19 cellular contexts compared by ENCODE assay signal in genomic region chr1:71298633-71299032, GRCh38.
"Had no signal": no experiment of that assay in that cellular context is flagged by ENCODE, and none has a peak within 500 bp of the region (broad histone marks: within the 10 kb centered on the region; RNA-seq: fewer than 3 reads in every experiment).

No MANE protein-coding gene starts in this region.

- DNase-seq: activated CD4-positive, alpha-beta T cell treated with anti-CD3 and anti-CD28 coated beads, Interleukin-2, amount 50 U/mL, for 4 hours; activated effector memory CD4-positive, alpha-beta T cell treated with Interleukin-2 at 50 U/mL for 16 hours; activated T-cell treated with anti-CD3 and anti-CD28 coated beads, Interleukin-2, amount 50 U/mL, for 24 hours; amygdala; endodermal cell; foreskin melanocyte; heart right ventricle; islet precursor cell; left lung; mesendoderm; ovary; small intestine; T-helper 17 cell; thyroid gland; uterus had no signal

- H3K27ac Mint-ChIP-seq: activated naive CD4-positive, alpha-beta T cell treated with anti-CD3 and anti-CD28 coated beads, Interleukin-2, amount 50 U/mL, for 72 hours; activated T-cell treated with anti-CD3 and anti-CD28 coated beads, Interleukin-2, amount 50 U/mL, for 24 hours; brain; endodermal cell; neural progenitor cell; T-helper 17 cell had no signal

- H3K27ac ChIP-seq: heart right ventricle, left lung, neural progenitor cell, ovary, thyroid gland, uterus had no signal

- H3K27me3 ChIP-seq: heart right ventricle, left lung, neural progenitor cell, ovary, thyroid gland, uterus had no signal

- H3K9me3 Mint-ChIP-seq: brain, endodermal cell, neural progenitor cell had no signal

- H3K36me3 Mint-ChIP-seq: activated naive CD4-positive, alpha-beta T cell treated with anti-CD3 and anti-CD28 coated beads, Interleukin-2, amount 50 U/mL, for 72 hours; brain; neural progenitor cell had no signal

- ATAC-seq: activated CD4-positive, CD25-positive, alpha-beta regulatory T cell treated with anti-CD3 and anti-CD28 coated beads, Interleukin-2, amount 50 U/mL, for 24 hours; activated naive CD4-positive, alpha-beta T cell treated with anti-CD3 and anti-CD28 coated beads, Interleukin-2, amount 50 U/mL, for 72 hours; left lung; T-helper 17 cell had no signal

- H3K9me3 ChIP-seq: heart right ventricle, left lung, ovary, thyroid gland, uterus had no signal

- H3K4me1 ChIP-seq: heart right ventricle, left lung, neural progenitor cell, thyroid gland, uterus had no signal

- H3K36me3 ChIP-seq: heart right ventricle, left lung, neural progenitor cell, ovary, thyroid gland, uterus had no signal

- H3K4me3 ChIP-seq: heart right ventricle, left lung, neural progenitor cell, ovary, thyroid gland, uterus had no signal

- FAIRE-seq: small intestine had no signal

- H3K27me3 Mint-ChIP-seq: activated T-cell treated with anti-CD3 and anti-CD28 coated beads, Interleukin-2, amount 50 U/mL, for 24 hours; brain; T-helper 17 cell had no signal

- H3K4me1 Mint-ChIP-seq: brain, endodermal cell, neural progenitor cell, T-helper 17 cell had no signal

- H3K4me3 Mint-ChIP-seq: activated T-cell treated with anti-CD3 and anti-CD28 coated beads, Interleukin-2, amount 50 U/mL, for 24 hours; brain; endodermal cell; neural progenitor cell; T-helper 17 cell had no signal
